ENCODE assay signal across 14 cellular contexts in genomic region chr5:98763001-98763630, GRCh38. TPM values are rescaled to one million over a fixed set of nuclear protein-coding genes. Genes with fewer than 3 reads are reported as not detected.
DNase-seq lines count a peak whose midpoint lies in the region; ATAC-seq and TF ChIP-seq lines count a peak whose summit lies in the region.
"Had no signal": no experiment of that assay in that cellular context is flagged by ENCODE, and none has a peak within 500 bp of the region (broad histone marks: within the 10 kb centered on the region; RNA-seq: fewer than 3 reads in every experiment).

No MANE protein-coding gene starts in this region.

- H3K4me3 ChIP-seq in RWPE2 (ENCODE audit: severe bottlenecking) (no peak overlapping the region), osteoblast (ENCODE audit: insufficient read depth, low read length) (no peak overlapping the region)
- H3K4me3 ChIP-seq: testis had no signal

- H2AFZ ChIP-seq in osteoblast (ENCODE audit: low read length): peak overlapping the region; percentile 11

- no peaks in the 10 kb centered on the region for H3K79me2 ChIP-seq in osteoblast (ENCODE audit: insufficient read depth, low read length)

- H3K27ac ChIP-seq in RWPE2 (ENCODE audit: poor library complexity, severe bottlenecking): no peak overlapping the region
- H3K27ac ChIP-seq in osteoblast (ENCODE audit: low read depth, low read length): peak overlapping the region; percentile 68
- H3K27ac ChIP-seq: KMS-11, testis had no signal

- peak overlapping the region; percentile 42 for H3K4me2 ChIP-seq in osteoblast (ENCODE audit: insufficient read depth, low read length)
- H3K4me2 ChIP-seq: KMS-11 had no signal

- TF ChIP-seq CTCF in RWPE2 (IDR thresholded peaks at IDR 0.05; ENCODE audit: poor library complexity, severe bottlenecking) (no peak), osteoblast (IDR thresholded peaks at IDR 0.05; ENCODE audit: extremely low read depth, low read depth, low read length) (no peak)

- H4K20me1 ChIP-seq in osteoblast (ENCODE audit: insufficient read depth, low read length): no peaks in the 10 kb centered on the region

- DNase-seq in GM04503 (ENCODE audit: low read depth) (peak; percentile 92), RWPE2 (ENCODE audit: low spot score) (no peak), fibroblast of peridontal ligament (ENCODE audit: extremely low read depth) (peak; percentile 82), osteoblast (ENCODE audit: insufficient read length, low spot score, missing footprints) (peak; percentile 92), NCI-H146 treated with DMSO at 0.1 percent for 48 hours (lab: John Stamatoyannopoulos, UW; ENCODE audit: unreplicated experiment) (no peak), NCI-H774 (lab: John Stamatoyannopoulos, UW) (no peak), NCI-H748 (lab: John Stamatoyannopoulos, UW; ENCODE audit: unreplicated experiment) (no peak)
- DNase-seq in effector CD8-positive, alpha-beta T cell (lab: John Stamatoyannopoulos, UW): no peak
- DNase-seq: activated CD4-positive, alpha-beta T cell treated with anti-CD3 and anti-CD28 coated beads, Interleukin-2, amount 50 U/mL, for 48 hours; CD4-positive, alpha-beta memory T cell; natural killer cell; NCI-H187 treated with DMSO at 0.1 percent for 48 hours; testis had no signal

- H3K36me3 ChIP-seq in RWPE2 (ENCODE audit: low read depth): no peaks in the 10 kb centered on the region
- H3K36me3 ChIP-seq in osteoblast (ENCODE audit: insufficient read depth, low read length): no peaks in the 10 kb centered on the region

- H3K4me1 ChIP-seq in RWPE2 (ENCODE audit: insufficient read depth, poor library complexity, severe bottlenecking) (no peaks in the 10 kb centered on the region), osteoblast (ENCODE audit: insufficient read depth, low read length) (peaks cover 19% of the 10 kb centered on the region)
- H3K4me1 ChIP-seq: testis had no signal

- ATAC-seq in RWPE2 (ENCODE audit: low read depth): peak; percentile 53; the same call in 1 of the 3 replicates
- ATAC-seq: natural killer cell had no signal

- no peaks in the 10 kb centered on the region for H3K9me3 ChIP-seq in RWPE2 (ENCODE audit: severe bottlenecking)
- H3K9me3 ChIP-seq in osteoblast (ENCODE audit: low read depth, low read length): no peaks in the 10 kb centered on the region
- H3K9me3 ChIP-seq: testis had no signal

- H3K27me3 ChIP-seq in RWPE2 (ENCODE audit: insufficient read depth, poor library complexity, severe bottlenecking) (no peaks in the 10 kb centered on the region), osteoblast (ENCODE audit: insufficient read depth, low read length) (no peaks in the 10 kb centered on the region)
- H3K27me3 ChIP-seq: testis had no signal

RNA-seq across cellular contexts. Expression of gene RGMB, which starts 10.3 kb away (rescaled TPM):
- 70.9 and 81.3 TPM in 2 replicates for total RNA-seq in osteoblast

Comparison
In these comparisons a context has a peak if more than half of its experiments do, and no peak if none do; other contexts are left out.
1. DNase-seq: peak in GM04503 (single experiment), fibroblast of peridontal ligament (single experiment) and osteoblast (single experiment); none in RWPE2 (single experiment), NCI-H146 treated with DMSO at 0.1 percent for 48 hours (single experiment), NCI-H774 (single experiment), effector CD8-positive, alpha-beta T cell (single experiment) and NCI-H748 (single experiment).